2 cellular contexts compared by ENCODE assay signal in genomic region chr6:29137724-29138123, GRCh38.
TF ChIP-seq lines count a peak whose summit lies in the region.

No MANE protein-coding gene starts in this region.

TF ChIP-seq in IMR-90, 13 proteins besides CTCF, POLR2A, EP300 and RAD21:
- 0 out of 2 replicates have a peak, but pooled peaks have one; percentile 12 for TF ChIP-seq CEBPB (IDR thresholded peaks at IDR 0.05; ENCODE audit: low read depth, low read length)
- TF ChIP-seq MAFK (IDR thresholded peaks at IDR 0.05; ENCODE audit: low read depth, low read length) = no peak

TF ChIP-seq in K562, 482 proteins besides CTCF, POLR2A, EP300 and RAD21:
- TF ChIP-seq SMARCB1 (IDR thresholded peaks at IDR 0.05; ENCODE audit: insufficient read length, low read depth) = no peak
- TF ChIP-seq MCM7 (IDR thresholded peaks at IDR 0.05) = no peak
- TF ChIP-seq ATF4 (CRISPR knock-in tag; IDR thresholded peaks at IDR 0.05) = no peak
- TF ChIP-seq ZNF124 (CRISPR knock-in tag; IDR thresholded peaks at IDR 0.05) = no peak
- no peak for TF ChIP-seq THRA (IDR thresholded peaks at IDR 0.05)
- no peak for TF ChIP-seq HLTF (IDR thresholded peaks at IDR 0.05)
- TF ChIP-seq CEBPB (tag; IDR thresholded peaks at IDR 0.05) = peak; percentile 58
- no peak for TF ChIP-seq U2AF1 (optimal IDR thresholded peaks at IDR 0.05; ENCODE audit: low read depth, low read length)
- TF ChIP-seq CEBPG (CRISPR knock-in tag; IDR thresholded peaks at IDR 0.05) = no peak
- TF ChIP-seq CEBPG (tag; conservative IDR thresholded peaks at IDR 0.05 in 1 of 2, IDR thresholded peaks at IDR 0.05 in 1 of 2) = peak in 1 of 2 experiments; percentile 30; a peak in 1 of 4 replicates
- TF ChIP-seq PHF21A (IDR thresholded peaks at IDR 0.05; ENCODE audit: borderline replicate concordance, low read depth) = no peak
